34 cellular contexts compared by ENCODE assay signal in the genomic region with DNA sequence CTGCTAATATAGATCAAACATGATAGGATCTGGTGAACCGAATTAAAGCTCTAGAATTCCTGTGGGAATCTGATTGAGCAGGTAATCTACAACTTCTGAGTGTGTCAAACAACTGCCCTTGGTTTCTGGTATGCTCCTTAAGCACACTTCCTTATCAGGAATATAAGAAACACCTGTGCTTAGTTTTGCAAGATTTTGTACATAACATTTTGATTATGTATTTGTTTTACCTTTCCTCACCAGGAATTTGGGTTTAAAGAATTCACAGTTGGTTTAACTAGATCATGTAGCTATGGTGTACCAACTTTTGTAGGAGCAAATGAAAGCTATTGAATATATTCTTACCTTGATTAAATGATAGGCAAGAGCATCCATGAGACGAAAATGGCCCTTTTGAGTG.
"Had no signal": no experiment of that assay in that cellular context is flagged by ENCODE, and none has a peak within 500 bp of the region (broad histone marks: within the 10 kb centered on the region; RNA-seq: fewer than 3 reads in every experiment).

No MANE protein-coding gene starts in this region.

- FAIRE-seq: astrocyte, bronchial epithelial cell had no signal

- DNase-seq: activated effector memory CD4-positive, alpha-beta T cell treated with anti-CD3 and anti-CD28 coated beads, Interleukin-2, amount 50 U/mL, for 16 hours; activated effector memory CD4-positive, alpha-beta T cell treated with Interleukin-2 at 50 U/mL for 16 hours; activated gamma-delta T cell; activated gamma-delta T cell treated with Interleukin-2 at 50 U/mL for 16 hours; activated naive CD4-positive, alpha-beta T cell; activated naive CD4-positive, alpha-beta T cell treated with anti-CD3 and anti-CD28 coated beads for 36 hours; activated naive CD4-positive, alpha-beta T cell treated with anti-CD3 and anti-CD28 coated beads, Interleukin-2, amount 10 ng/mL, durations not matched to agents 7 days and 5 days; activated naive CD4-positive, alpha-beta T cell treated with anti-CD3 and anti-CD28 coated beads, Interleukin-2, amount 50 U/mL, for 16 hours; activated naive CD4-positive, alpha-beta T cell treated with Interleukin-2 at 50 U/mL for 16 hours; activated naive CD8-positive, alpha-beta T cell treated with anti-CD3 and anti-CD28 coated beads for 36 hours; activated naive CD8-positive, alpha-beta T cell treated with anti-CD3 and anti-CD28 coated beads, Interleukin-2, amount 10 ng/mL, durations not matched to agents 7 days and 5 days; activated naive CD8-positive, alpha-beta T cell treated with anti-CD3 and anti-CD28 coated beads, Interleukin-2, amount 50 U/mL, for 24 hours; activated T-cell treated with anti-CD3 and anti-CD28 coated beads, Interleukin-2, amount 50 U/mL, for 1 hour; activated T-cell treated with anti-CD3 and anti-CD28 coated beads, Interleukin-2, amount 50 U/mL, for 24 hours; activated T-cell treated with anti-CD3 and anti-CD28 coated beads, Interleukin-2, amount 50 U/mL, for 4 hours; activated T-cell treated with anti-CD3 and anti-CD28 coated beads, Interleukin-2, amount 50 U/mL, for 48 hours; activated T-cell treated with anti-CD3 and anti-CD28 coated beads, Interleukin-2, amount 50 U/mL, for 72 hours; adrenal gland; amniotic stem cell; amygdala; anterior cingulate cortex; aorta; body of pancreas; brain microvascular endothelial cell; caudate nucleus; central memory CD4-positive, alpha-beta T cell; cerebellar nuclear complex had no signal

- H3K9me3 ChIP-seq: adrenal gland, ascending aorta, body of pancreas, breast epithelium had no signal

- H3K27ac ChIP-seq: adrenal gland, ascending aorta, body of pancreas, brain microvascular endothelial cell, breast epithelium, cardiac muscle cell had no signal

- H3K4me1 ChIP-seq: breast epithelium had no signal

- ATAC-seq: activated naive CD4-positive, alpha-beta T cell treated with anti-CD3 and anti-CD28 coated beads, Interleukin-2, amount 50 U/mL, for 72 hours; activated naive CD8-positive, alpha-beta T cell treated with anti-CD3 and anti-CD28 coated beads, Interleukin-2, amount 50 U/mL, for 24 hours; activated T-cell treated with anti-CD3 and anti-CD28 coated beads, Interleukin-2, amount 50 U/mL, for 4 hours; activated T-cell treated with anti-CD3 and anti-CD28 coated beads, Interleukin-2, amount 50 U/mL, for 72 hours; activated T-helper 17 cell treated with anti-CD3 and anti-CD28 coated beads, Interleukin-2, amount 50 U/mL, for 72 hours; body of pancreas had no signal

- H3K4me3 ChIP-seq: adrenal gland, ascending aorta, body of pancreas, breast epithelium, cardiac muscle cell had no signal

- H3K36me3 ChIP-seq: adrenal gland, ascending aorta, brain microvascular endothelial cell, breast epithelium, cardiac muscle cell had no signal

- H3K27me3 ChIP-seq: adrenal gland, ascending aorta, body of pancreas, brain microvascular endothelial cell, breast epithelium, cardiac muscle cell had no signal
